In genomic region chr6:73739097-73739496, GRCh38 we compare ENCODE assay signal across 8 cellular contexts. TPM values are rescaled to one million over a fixed set of nuclear protein-coding genes. Genes with fewer than 3 reads are reported as not detected.
DNase-seq lines count a peak whose midpoint lies in the region; ATAC-seq, FAIRE-seq and TF ChIP-seq lines count a peak whose summit lies in the region.

No MANE protein-coding gene starts in this region.

- FAIRE-seq in bronchial epithelial cell (lab: Jason Lieb, UNC), result no peak

- no peak overlapping the region for H3K4me3 Mint-ChIP-seq in type B pancreatic cell
- no peak overlapping the region for H3K4me3 Mint-ChIP-seq in activated CD4-positive, alpha-beta memory T cell treated with anti-CD3 and anti-CD28 coated beads, Interleukin-2, amount 10 ng/mL, durations not matched to agents 7 days and 5 days

- no peaks in the 10 kb centered on the region for H3K9me3 Mint-ChIP-seq in type B pancreatic cell
- H3K9me3 Mint-ChIP-seq in activated CD4-positive, alpha-beta memory T cell treated with anti-CD3 and anti-CD28 coated beads, Interleukin-2, amount 10 ng/mL, durations not matched to agents 7 days and 5 days, result no peaks in the 10 kb centered on the region

- H3K4me1 Mint-ChIP-seq in type B pancreatic cell (ENCODE audit: unreplicated experiment), result no peaks in the 10 kb centered on the region
- H3K4me1 Mint-ChIP-seq in activated CD4-positive, alpha-beta memory T cell treated with anti-CD3 and anti-CD28 coated beads, Interleukin-2, amount 10 ng/mL, durations not matched to agents 7 days and 5 days, result no peaks in the 10 kb centered on the region

- POLR2A ChIA-PET in activated CD4-positive, alpha-beta memory T cell treated with anti-CD3 and anti-CD28 coated beads, Interleukin-2, amount 10 ng/mL, durations not matched to agents 7 days and 5 days (lab: Charles Lee), result no interaction called here

- H3K4me3 ChIP-seq in bronchial epithelial cell (ENCODE audit: low read depth, low read length), result no peak overlapping the region

- no peaks in the 10 kb centered on the region for H3K36me3 Mint-ChIP-seq in type B pancreatic cell
- H3K36me3 Mint-ChIP-seq in activated CD4-positive, alpha-beta memory T cell treated with anti-CD3 and anti-CD28 coated beads, Interleukin-2, amount 10 ng/mL, durations not matched to agents 7 days and 5 days (ENCODE audit: low read depth), result no peaks in the 10 kb centered on the region

- TF ChIP-seq CTCF in bronchial epithelial cell (IDR thresholded peaks at IDR 0.05; ENCODE audit: insufficient read depth, low read length, severe bottlenecking), result peak; percentile 56
- TF ChIP-seq CTCF in type B pancreatic cell (conservative IDR thresholded peaks at IDR 0.05), result peak; percentile 93

- H3K27me3 ChIP-seq in bronchial epithelial cell (ENCODE audit: control insufficient read depth, insufficient read depth, low read length), result no peaks in the 10 kb centered on the region

- DNase-seq in COR-L47 (lab: John Stamatoyannopoulos, UW) (peak; percentile 29), NCI-H82 (lab: John Stamatoyannopoulos, UW) (peak; percentile 72), bronchial epithelial cell (ENCODE audit: low read depth) (peak; percentile 55), left kidney (ENCODE audit: low read depth, low spot score) (peak; percentile 83), type B pancreatic cell (ENCODE audit: extremely low spot score, unreplicated experiment) (no peak)
- no peak for DNase-seq in activated CD4-positive, alpha-beta memory T cell treated with anti-CD3 and anti-CD28 coated beads, Interleukin-2, amount 10 ng/mL, durations not matched to agents 7 days and 5 days

- H3K27me3 Mint-ChIP-seq in type B pancreatic cell, result peaks cover 10% of the 10 kb centered on the region
- no peaks in the 10 kb centered on the region for H3K27me3 Mint-ChIP-seq in activated CD4-positive, alpha-beta memory T cell treated with anti-CD3 and anti-CD28 coated beads, Interleukin-2, amount 10 ng/mL, durations not matched to agents 7 days and 5 days

- peak; percentile 62 for ATAC-seq in GM19025 (IDR thresholded peaks at IDR 0.05; ENCODE audit: low read depth, unreplicated experiment)
- peak; percentile 57 for ATAC-seq in HG03520 (IDR thresholded peaks at IDR 0.05; ENCODE audit: unreplicated experiment)

- no peak overlapping the region for H3K27ac Mint-ChIP-seq in type B pancreatic cell
- H3K27ac Mint-ChIP-seq in activated CD4-positive, alpha-beta memory T cell treated with anti-CD3 and anti-CD28 coated beads, Interleukin-2, amount 10 ng/mL, durations not matched to agents 7 days and 5 days, result no peak overlapping the region

- CTCF ChIA-PET in activated CD4-positive, alpha-beta memory T cell treated with anti-CD3 and anti-CD28 coated beads, Interleukin-2, amount 10 ng/mL, durations not matched to agents 7 days and 5 days (lab: Charles Lee), result interaction anchor here (0.6 to 2.7 kb wide), 16 partner anchors 9 to 1471 kb away, joined by 3 to 19 read pairs (median 4); partner anchors contain the start of genes COL12A1 and MTO1

- peaks cover 6% of the 10 kb centered on the region for H3K36me3 ChIP-seq in bronchial epithelial cell (ENCODE audit: control insufficient read depth, insufficient read depth, low read length)

RNA-seq across cellular contexts. Expression of gene CD109, which starts 43.1 kb away (rescaled TPM):
- 23.6 and 27.4 TPM in 2 replicates for total RNA-seq in bronchial epithelial cell
- total RNA-seq in type B pancreatic cell (ENCODE audit: low replicate concordance), result 1.3 and 1.5 TPM in 2 replicates
- total RNA-seq in activated CD4-positive, alpha-beta memory T cell treated with anti-CD3 and anti-CD28 coated beads, Interleukin-2, amount 10 ng/mL, durations not matched to agents 7 days and 5 days, result 10 to 100 TPM; 13.6 to 15.0 TPM

Comparison
In these comparisons a context has a peak if more than half of its experiments do, and no peak if none do; other contexts are left out.
1. DNase-seq: peak in COR-L47 (single experiment), NCI-H82 (single experiment), bronchial epithelial cell (single experiment) and left kidney (single experiment); none in type B pancreatic cell (single experiment) and activated CD4-positive, alpha-beta memory T cell treated with anti-CD3 and anti-CD28 coated beads, Interleukin-2, amount 10 ng/mL, durations not matched to agents 7 days and 5 days (single experiment).